Comparison of ENCODE assay signal across 25 cellular contexts in the genomic region with DNA sequence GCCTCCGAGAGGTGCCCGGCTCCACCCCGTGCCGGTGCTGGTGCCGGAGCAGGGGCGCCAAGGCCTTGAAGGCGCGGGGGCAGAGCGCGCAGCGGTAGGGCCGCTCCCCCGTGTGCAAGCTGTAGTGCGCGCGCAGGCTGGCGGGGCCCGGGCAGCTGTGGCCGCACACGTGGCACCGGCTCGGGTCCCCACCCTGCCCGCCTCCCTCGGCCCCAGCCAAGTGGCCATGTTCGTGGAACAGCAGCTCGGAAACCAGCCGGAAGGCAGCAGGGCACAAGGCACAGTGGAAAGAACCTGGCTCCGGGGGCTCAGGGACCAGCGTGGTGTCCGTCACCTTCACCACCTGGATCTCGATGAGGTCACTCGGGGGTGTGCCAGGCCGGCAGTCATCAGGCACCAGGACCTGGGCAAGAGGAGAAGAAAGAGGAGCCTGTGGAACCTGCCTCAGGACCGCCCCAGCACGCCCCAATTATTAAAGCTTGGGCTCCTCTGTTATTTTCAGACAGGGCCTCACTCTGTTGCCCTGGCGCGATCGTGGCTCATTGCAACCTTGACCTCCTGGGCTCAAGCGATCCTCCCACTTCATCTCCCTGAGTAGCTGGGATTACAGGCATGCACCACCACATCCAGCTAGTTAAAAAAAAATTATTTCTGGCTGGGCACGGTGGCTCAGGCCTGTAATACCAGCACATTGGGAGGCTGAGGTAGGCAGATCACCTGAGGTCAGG.
"Had no signal": no experiment of that assay in that cellular context is flagged by ENCODE, and none has a peak within 500 bp of the region (broad histone marks: within the 10 kb centered on the region; RNA-seq: fewer than 3 reads in every experiment).

No MANE protein-coding gene starts in this region.

- H3K4me1 ChIP-seq: foreskin keratinocyte had no signal

- H3K4me3 Mint-ChIP-seq: activated CD4-positive, alpha-beta T cell treated with anti-CD3 and anti-CD28 coated beads, Interleukin-2, amount 10 ng/mL, durations not matched to agents 7 days and 5 days; activated CD8-positive, alpha-beta T cell treated with anti-CD3 and anti-CD28 coated beads, Interleukin-2, amount 10 ng/mL, durations not matched to agents 7 days and 5 days; activated naive CD4-positive, alpha-beta T cell treated with anti-CD3 and anti-CD28 coated beads, Interleukin-2, amount 10 ng/mL, durations not matched to agents 7 days and 5 days; activated naive CD8-positive, alpha-beta T cell treated with anti-CD3 and anti-CD28 coated beads, Interleukin-2, amount 50 U/mL, for 24 hours; central memory CD8-positive, alpha-beta T cell had no signal

- H3K9me3 ChIP-seq: right atrium auricular region, tibial nerve, vagina had no signal

- ATAC-seq: activated CD4-positive, CD25-positive, alpha-beta regulatory T cell treated with anti-CD3 and anti-CD28 coated beads, Interleukin-2, amount 50 U/mL, for 24 hours; activated CD8-positive, alpha-beta T cell treated with anti-CD3 and anti-CD28 coated beads, Interleukin-2, amount 10 ng/mL, durations not matched to agents 7 days and 5 days; activated naive CD8-positive, alpha-beta T cell treated with anti-CD3 and anti-CD28 coated beads, Interleukin-2, amount 50 U/mL, for 24 hours; foreskin keratinocyte; left lobe of liver had no signal

- H3K27ac Mint-ChIP-seq: activated CD4-positive, alpha-beta T cell treated with anti-CD3 and anti-CD28 coated beads, Interleukin-2, amount 10 ng/mL, durations not matched to agents 7 days and 5 days; activated CD8-positive, alpha-beta T cell treated with anti-CD3 and anti-CD28 coated beads, Interleukin-2, amount 10 ng/mL, durations not matched to agents 7 days and 5 days; activated naive CD8-positive, alpha-beta T cell treated with anti-CD3 and anti-CD28 coated beads, Interleukin-2, amount 50 U/mL, for 24 hours; progenitor cell of endocrine pancreas had no signal

- H3K27me3 Mint-ChIP-seq: central memory CD8-positive, alpha-beta T cell; progenitor cell of endocrine pancreas had no signal

- H3K4me3 ChIP-seq: coronary artery, right atrium auricular region, tibial nerve, vagina had no signal

- DNase-seq: activated CD4-positive, alpha-beta T cell treated with anti-CD3 and anti-CD28 coated beads, Interleukin-2, amount 10 ng/mL, durations not matched to agents 7 days and 5 days; activated CD8-positive, alpha-beta memory T cell treated with anti-CD3 and anti-CD28 coated beads, Interleukin-2, amount 50 U/mL, for 4 hours; activated CD8-positive, alpha-beta T cell treated with anti-CD3 and anti-CD28 coated beads, Interleukin-2, amount 10 ng/mL, durations not matched to agents 7 days and 5 days; activated effector memory CD4-positive, alpha-beta T cell treated with Interleukin-2 at 50 U/mL for 16 hours; activated naive CD4-positive, alpha-beta T cell treated with anti-CD3 and anti-CD28 coated beads, Interleukin-2, amount 10 ng/mL, durations not matched to agents 7 days and 5 days; activated naive CD8-positive, alpha-beta T cell treated with anti-CD3 and anti-CD28 coated beads, Interleukin-2, amount 50 U/mL, for 24 hours; activated T-cell treated with anti-CD3 and anti-CD28 coated beads, Interleukin-2, amount 50 U/mL, for 48 hours; brain microvascular endothelial cell; foreskin keratinocyte; glutamatergic neuron; hippocampal formation; mammary epithelial cell; midbrain; nephron progenitor cell; occipital lobe; small intestine; stimulated activated CD4-positive, alpha-beta T cell treated with anti-CD3 and anti-CD28 coated beads, Interleukin-4, amount 100 ng/mL, for 1 hour had no signal

- H3K27ac ChIP-seq: brain microvascular endothelial cell, foreskin keratinocyte, vagina had no signal

- H3K9me3 Mint-ChIP-seq: activated naive CD8-positive, alpha-beta T cell treated with anti-CD3 and anti-CD28 coated beads, Interleukin-2, amount 50 U/mL, for 24 hours; central memory CD8-positive, alpha-beta T cell; nephron progenitor cell had no signal

- H3K27me3 ChIP-seq: brain microvascular endothelial cell, foreskin keratinocyte, right atrium auricular region, tibial nerve, vagina had no signal
